ENCODE assay signal across 20 cellular contexts in genomic region chr10:47243356-47243755, GRCh38. TPM values are rescaled to one million over a fixed set of nuclear protein-coding genes. Genes with fewer than 3 reads are reported as not detected.
DNase-seq lines count a peak whose midpoint lies in the region; ATAC-seq and TF ChIP-seq lines count a peak whose summit lies in the region.
"Had no signal": no experiment of that assay in that cellular context is flagged by ENCODE, and none has a peak within 500 bp of the region (broad histone marks: within the 10 kb centered on the region; RNA-seq: fewer than 3 reads in every experiment).

No MANE protein-coding gene starts in this region.

- no peaks in the 10 kb centered on the region for H3K9me3 ChIP-seq in sigmoid colon
- H3K9me3 ChIP-seq in testis, result no peaks in the 10 kb centered on the region
- H3K9me3 ChIP-seq: BE2C had no signal

- no peak for TF ChIP-seq EP300 in sigmoid colon (IDR thresholded peaks at IDR 0.05)

- TF ChIP-seq POLR2A in NB4 (IDR thresholded peaks at IDR 0.05; ENCODE audit: extremely low read depth, insufficient read length) (no peak), sigmoid colon (IDR thresholded peaks at IDR 0.05) (no peak), testis (IDR thresholded peaks at IDR 0.05) (no peak)

- intact Hi-C loops in cardiac septum (cut with DNase I), result no loop called here
- intact Hi-C loops in left ventricle myocardium superior (cut with micrococcal nuclease), result no loop called here
- intact Hi-C loops in sigmoid colon (cut with DNase I), result no loop called here
- intact Hi-C loops in testis (cut with DNase I; ENCODE audit: low total_unique reads), result no loop called here

- TF ChIP-seq CTCF in NB4 (IDR thresholded peaks at IDR 0.05; ENCODE audit: low read depth, low read length), result no peak
- no peak for TF ChIP-seq CTCF in sigmoid colon (IDR thresholded peaks at IDR 0.05)
- no peak for TF ChIP-seq CTCF in GM13976 (IDR thresholded peaks at IDR 0.05; ENCODE audit: borderline replicate concordance, control extremely low read depth, extremely low read depth, insufficient read depth, missing control alignments)
- TF ChIP-seq CTCF in testis (IDR thresholded peaks at IDR 0.05), result no peak

- H3K4me3 ChIP-seq in NB4 (ENCODE audit: low read depth, low read length) (peak overlapping the region; percentile 10), sigmoid colon (no peak overlapping the region), testis (no peak overlapping the region)
- H3K4me3 ChIP-seq: GM12878 had no signal

- no peak for ATAC-seq in left ventricle myocardium superior
- ATAC-seq: GM12878 had no signal

- H3K4me1 ChIP-seq in sigmoid colon, result no peaks in the 10 kb centered on the region
- H3K4me1 ChIP-seq in testis, result no peaks in the 10 kb centered on the region
- H3K4me1 ChIP-seq: BE2C had no signal

- H3K27ac ChIP-seq in sigmoid colon (no peak overlapping the region), testis (no peak overlapping the region)

- no peaks in the 10 kb centered on the region for H3K36me3 ChIP-seq in sigmoid colon
- H3K36me3 ChIP-seq in testis (ENCODE audit: low read depth, missing control alignments), result no peaks in the 10 kb centered on the region
- H3K36me3 ChIP-seq: BE2C had no signal

- H3K27me3 ChIP-seq in sigmoid colon (no peaks in the 10 kb centered on the region), testis (no peaks in the 10 kb centered on the region)
- H3K27me3 ChIP-seq: BE2C had no signal

- peak; percentile 38 for DNase-seq in cardiac septum (ENCODE audit: low spot score)
- no peak for DNase-seq in left ventricle myocardium superior
- no peak for DNase-seq in NB4 (ENCODE audit: low read depth)
- DNase-seq in sigmoid colon, result peak; percentile 41
- DNase-seq in GM13976 (ENCODE audit: low spot score), result no peak
- no peak for DNase-seq in testis
- no peak for DNase-seq in LoVo (ENCODE audit: low spot score)
- DNase-seq: ACHN; BE2C; C1 segment of cervical spinal cord; CD4-positive, CD25-positive, alpha-beta regulatory T cell; CD8-positive, alpha-beta memory T cell; COR-L47; DMS 273 treated with DMSO at 0.1 percent for 48 hours; DMS53; DND-41; EL had no signal

- 92 to 93% methylated on average over 4 of the region's 4 CpGs for WGBS in sigmoid colon, 2 donors
- WGBS in testis, 2 donors, result 92 to 97% methylated on average over 4 of the region's 4 CpGs

- in situ Hi-C loops in GM13976 (cut with MboI; ENCODE audit: low sequenced_read_pairs, unreplicated experiment), result no loop called here

RNA-seq across cellular contexts. Expression of gene GDF10, which starts 56.6 kb away (rescaled TPM):
- 1.7 TPM for total RNA-seq in cardiac septum
- 0.32 TPM for total RNA-seq in left ventricle myocardium superior
- total RNA-seq in sigmoid colon, result 10 to 100 TPM in 1 of 4 donors, 1 to 10 TPM in 3; 3.8 to 11.9 (median 4.9) TPM
- under 1 TPM in 1 of 3 donors, not detected in 2; 0.67 TPM for polyA plus RNA-seq in sigmoid colon
- total RNA-seq in testis, result 10 to 100 TPM; 34.4 to 47.3 TPM
- 17.7 TPM for polyA plus RNA-seq in testis (ENCODE audit: insufficient read depth, low read depth, low replicate concordance)
- total RNA-seq: CD4-positive, CD25-positive, alpha-beta regulatory T cell; G401; GM12878; HT-29 had no signal
- polyA plus RNA-seq: CD4-positive, CD25-positive, alpha-beta regulatory T cell; GM12878 had no signal

Comparison
In these comparisons a context has a peak if more than half of its experiments do, and no peak if none do; other contexts are left out.
1. DNase-seq: peak in cardiac septum (single experiment) and sigmoid colon (single experiment); none in left ventricle myocardium superior (single experiment), NB4 (single experiment), GM13976 (single experiment), testis (single experiment) and LoVo (single experiment).